Comparison of ENCODE assay signal across 1 cellular context in genomic region chr1:25096307-25097150, GRCh38.
TF ChIP-seq lines count a peak whose summit lies in the region.

No MANE protein-coding gene starts in this region.

TF ChIP-seq in K562, 482 proteins besides CTCF, POLR2A, EP300 and RAD21 (continued from another document):
- TF ChIP-seq CBFA2T3 (IDR thresholded peaks at IDR 0.05) (peak; percentile 29; the same call in 1 of the 2 replicates), FOSL1 (tag; conservative IDR thresholded peaks at IDR 0.05) (peak; percentile 86), ZNF407 (IDR thresholded peaks at IDR 0.05; ENCODE audit: low read depth) (no peak), SMARCA4 (IDR thresholded peaks at IDR 0.05) (peak; percentile 40; the same call in 1 of the 2 replicates), TCF15 (CRISPR knock-in tag; IDR thresholded peaks at IDR 0.05) (no peak)
